ENCODE assay signal across 10 cellular contexts in the genomic region with DNA sequence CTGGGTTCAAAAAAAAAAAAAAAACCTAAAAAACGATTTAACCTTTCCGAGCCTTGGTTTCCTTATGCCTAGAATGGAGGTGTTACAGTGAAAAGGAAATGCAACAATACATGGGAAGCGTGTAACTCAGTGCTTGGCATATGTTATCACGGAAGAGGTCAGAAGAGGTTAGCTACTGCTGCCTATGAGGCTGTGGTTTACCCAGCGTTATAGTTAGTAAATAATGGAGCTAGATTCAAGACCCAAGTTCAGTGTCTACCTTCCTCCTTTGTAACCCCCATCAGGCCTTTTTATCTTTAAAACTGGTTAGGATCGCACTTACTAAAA. TPM values are rescaled to one million over a fixed set of nuclear protein-coding genes. Genes with fewer than 3 reads are reported as not detected.
DNase-seq lines count a peak whose midpoint lies in the region; ATAC-seq, FAIRE-seq and TF ChIP-seq lines count a peak whose summit lies in the region.
"Had no signal": no experiment of that assay in that cellular context is flagged by ENCODE, and none has a peak within 500 bp of the region (broad histone marks: within the 10 kb centered on the region; RNA-seq: fewer than 3 reads in every experiment).

No MANE protein-coding gene starts in this region.

- peak overlapping the region; percentile 29 for H3K27ac Mint-ChIP-seq in activated T-helper 2 cell treated with anti-CD3 and anti-CD28 coated beads, Interferon-gamma antibody, Interleukin-2, Interleukin-4, amounts not matched to agents 10 μg/mL and 5 μg/mL and 100 μg/mL, durations not matched to agents 14 hours and 24 hours and 36 hours
- peak overlapping the region; percentile 77 for H3K27ac Mint-ChIP-seq in stimulated activated memory B cell treated with anti-CD40 and anti-IgM and Interleukin-4, amounts not matched to agents 10 μg/mL and 1 μg/mL and 100 μg/mL, for 72 hours

- peaks cover 27% of the 10 kb centered on the region for H3K27me3 ChIP-seq in iPS-20b (ENCODE audit: insufficient read depth, low read length)

- no peak for TF ChIP-seq CTCF in D721Med (IDR thresholded peaks at IDR 0.05; ENCODE audit: insufficient read depth, missing control alignments)

- peaks cover 15% of the 10 kb centered on the region for H3K4me1 Mint-ChIP-seq in activated T-helper 2 cell treated with anti-CD3 and anti-CD28 coated beads, Interferon-gamma antibody, Interleukin-2, Interleukin-4, amounts not matched to agents 10 μg/mL and 5 μg/mL and 100 μg/mL, durations not matched to agents 14 hours and 24 hours and 36 hours (ENCODE audit: low read depth)
- H3K4me1 Mint-ChIP-seq in stimulated activated memory B cell treated with anti-CD40 and anti-IgM and Interleukin-4, amounts not matched to agents 10 μg/mL and 1 μg/mL and 100 μg/mL, for 72 hours = peaks cover 16% of the 10 kb centered on the region

- FAIRE-seq in HTR-8/SVneo (lab: Jason Lieb, UNC) (peak; percentile 33), D721Med (lab: Jason Lieb, UNC) (no peak)

- peaks cover 22% of the 10 kb centered on the region for H3K27me3 Mint-ChIP-seq in activated T-helper 2 cell treated with anti-CD3 and anti-CD28 coated beads, Interferon-gamma antibody, Interleukin-2, Interleukin-4, amounts not matched to agents 10 μg/mL and 5 μg/mL and 100 μg/mL, durations not matched to agents 14 hours and 24 hours and 36 hours (ENCODE audit: low read depth)
- H3K27me3 Mint-ChIP-seq in stimulated activated memory B cell treated with anti-CD40 and anti-IgM and Interleukin-4, amounts not matched to agents 10 μg/mL and 1 μg/mL and 100 μg/mL, for 72 hours = no peaks in the 10 kb centered on the region

- DNase-seq in HTR-8/SVneo (ENCODE audit: insufficient read length, low spot score) (no peak), D721Med (ENCODE audit: insufficient read length, low spot score) (no peak), HPDE6-E6E7 (ENCODE audit: extremely low spot score) (no peak), HuH-7 (ENCODE audit: low spot score) (no peak), NCI-H82 (lab: John Stamatoyannopoulos, UW) (no peak)
- DNase-seq in activated T-helper 2 cell treated with anti-CD3 and anti-CD28 coated beads, Interferon-gamma antibody, Interleukin-2, Interleukin-4, amounts not matched to agents 10 μg/mL and 5 μg/mL and 100 μg/mL, durations not matched to agents 14 hours and 24 hours and 36 hours (ENCODE audit: low spot score) = no peak
- DNase-seq: activated CD4-positive, alpha-beta T cell treated with anti-CD3 and anti-CD28 coated beads for 4 hours; stimulated activated CD4-positive, alpha-beta T cell treated with anti-CD3 and anti-CD28 coated beads, Interleukin-4, amount 100 ng/mL, for 1 hour had no signal

- ATAC-seq in stimulated activated memory B cell treated with anti-CD40 and anti-IgM and Interleukin-4, amounts not matched to agents 10 μg/mL and 1 μg/mL and 100 μg/mL, for 72 hours = no peak

- H3K4me3 Mint-ChIP-seq in activated T-helper 2 cell treated with anti-CD3 and anti-CD28 coated beads, Interferon-gamma antibody, Interleukin-2, Interleukin-4, amounts not matched to agents 10 μg/mL and 5 μg/mL and 100 μg/mL, durations not matched to agents 14 hours and 24 hours and 36 hours (ENCODE audit: low read depth) = peak overlapping the region; percentile 84
- H3K4me3 Mint-ChIP-seq in stimulated activated memory B cell treated with anti-CD40 and anti-IgM and Interleukin-4, amounts not matched to agents 10 μg/mL and 1 μg/mL and 100 μg/mL, for 72 hours = peak overlapping the region; percentile 84

- H3K36me3 Mint-ChIP-seq in activated T-helper 2 cell treated with anti-CD3 and anti-CD28 coated beads, Interferon-gamma antibody, Interleukin-2, Interleukin-4, amounts not matched to agents 10 μg/mL and 5 μg/mL and 100 μg/mL, durations not matched to agents 14 hours and 24 hours and 36 hours (ENCODE audit: low read depth) = no peaks in the 10 kb centered on the region
- H3K36me3 Mint-ChIP-seq in stimulated activated memory B cell treated with anti-CD40 and anti-IgM and Interleukin-4, amounts not matched to agents 10 μg/mL and 1 μg/mL and 100 μg/mL, for 72 hours = peaks cover 15% of the 10 kb centered on the region

- peak overlapping the region; percentile 83; the same call in 1 of the 2 replicates for H3K9ac ChIP-seq in iPS-20b (ENCODE audit: low read depth, low read length)

- no peaks in the 10 kb centered on the region for H3K9me3 ChIP-seq in iPS-20b (ENCODE audit: insufficient read depth, low read depth, low read length)

- H3K27ac ChIP-seq in iPS-20b (ENCODE audit: low read length) = no peak overlapping the region

- H3K4me1 ChIP-seq in iPS-20b (ENCODE audit: insufficient read depth, low read length) = peaks cover 4% of the 10 kb centered on the region; the same call in 1 of the 2 replicates

- no peaks in the 10 kb centered on the region for H3K9me3 Mint-ChIP-seq in activated T-helper 2 cell treated with anti-CD3 and anti-CD28 coated beads, Interferon-gamma antibody, Interleukin-2, Interleukin-4, amounts not matched to agents 10 μg/mL and 5 μg/mL and 100 μg/mL, durations not matched to agents 14 hours and 24 hours and 36 hours
- no peaks in the 10 kb centered on the region for H3K9me3 Mint-ChIP-seq in stimulated activated memory B cell treated with anti-CD40 and anti-IgM and Interleukin-4, amounts not matched to agents 10 μg/mL and 1 μg/mL and 100 μg/mL, for 72 hours

- intact Hi-C loops in activated T-helper 2 cell treated with anti-CD3 and anti-CD28 coated beads, Interferon-gamma antibody, Interleukin-2, Interleukin-4, amounts not matched to agents 10 μg/mL and 5 μg/mL and 100 μg/mL, durations not matched to agents 14 hours and 24 hours and 36 hours (cut with micrococcal nuclease) = loop anchor here (10.0 kb wide), 1 partner anchor 168 kb away; the partner anchor contains the start of gene GPATCH2L

- peak overlapping the region; percentile 89 for H3K4me3 ChIP-seq in iPS-20b (ENCODE audit: low read length)

- peaks cover 12% of the 10 kb centered on the region; the same call in 1 of the 2 replicates for H3K36me3 ChIP-seq in iPS-20b (ENCODE audit: insufficient read depth, low read depth, low read length)

RNA-seq across cellular contexts. Expression of gene IFT43, which starts 0.8 kb away (rescaled TPM):
- 8.2 and 9.3 TPM in 2 replicates for total RNA-seq in activated T-helper 2 cell treated with anti-CD3 and anti-CD28 coated beads, Interferon-gamma antibody, Interleukin-2, Interleukin-4, amounts not matched to agents 10 μg/mL and 5 μg/mL and 100 μg/mL, durations not matched to agents 14 hours and 24 hours and 36 hours

RNA-seq across cellular contexts. Expression of gene TGFB3, which starts 4.6 kb away (rescaled TPM):
- 3.9 and 4.1 TPM in 2 replicates for total RNA-seq in activated T-helper 2 cell treated with anti-CD3 and anti-CD28 coated beads, Interferon-gamma antibody, Interleukin-2, Interleukin-4, amounts not matched to agents 10 μg/mL and 5 μg/mL and 100 μg/mL, durations not matched to agents 14 hours and 24 hours and 36 hours
